Comparison of ENCODE assay signal across 10 cellular contexts in genomic region chr1:41474490-41475271, GRCh38. TPM values are rescaled to one million over a fixed set of nuclear protein-coding genes. Genes with fewer than 3 reads are reported as not detected.
DNase-seq lines count a peak whose midpoint lies in the region; ATAC-seq and TF ChIP-seq lines count a peak whose summit lies in the region.
"Had no signal": no experiment of that assay in that cellular context is flagged by ENCODE, and none has a peak within 500 bp of the region (broad histone marks: within the 10 kb centered on the region; RNA-seq: fewer than 3 reads in every experiment).

No MANE protein-coding gene starts in this region.

- peak overlapping the region; percentile 31 for H3K27ac ChIP-seq in lower lobe of right lung
- peak overlapping the region; percentile 72 for H3K27ac ChIP-seq in suprapubic skin

- no peak for TF ChIP-seq EP300 in suprapubic skin (IDR thresholded peaks at IDR 0.05)

- no peaks in the 10 kb centered on the region for H3K27me3 ChIP-seq in lower lobe of right lung (ENCODE audit: low read depth)
- no peaks in the 10 kb centered on the region for H3K27me3 ChIP-seq in suprapubic skin

- H3K9me3 Mint-ChIP-seq in activated CD8-positive, alpha-beta memory T cell treated with anti-CD3 and anti-CD28 coated beads, Interleukin-2, amount 10 ng/mL, durations not matched to agents 7 days and 5 days (ENCODE audit: low read depth), result no peaks in the 10 kb centered on the region
- H3K9me3 Mint-ChIP-seq in activated T-helper 1 cell treated with anti-CD3 and anti-CD28 coated beads, Interleukin-12 subunit alpha, Interleukin-12 subunit beta, Interleukin-2, Interleukin-4 antibody, amounts not matched to agents 30 ng/mL and 10 ng/mL and 1 ng/mL, durations not matched to agents 14 hours and 24 hours and 36 hours, result no peaks in the 10 kb centered on the region

- peaks cover 10% of the 10 kb centered on the region for H3K27me3 Mint-ChIP-seq in activated CD8-positive, alpha-beta memory T cell treated with anti-CD3 and anti-CD28 coated beads, Interleukin-2, amount 10 ng/mL, durations not matched to agents 7 days and 5 days
- H3K27me3 Mint-ChIP-seq in activated T-helper 1 cell treated with anti-CD3 and anti-CD28 coated beads, Interleukin-12 subunit alpha, Interleukin-12 subunit beta, Interleukin-2, Interleukin-4 antibody, amounts not matched to agents 30 ng/mL and 10 ng/mL and 1 ng/mL, durations not matched to agents 14 hours and 24 hours and 36 hours (ENCODE audit: insufficient read depth), result peaks cover 10% of the 10 kb centered on the region

- H3K36me3 Mint-ChIP-seq in activated CD8-positive, alpha-beta memory T cell treated with anti-CD3 and anti-CD28 coated beads, Interleukin-2, amount 10 ng/mL, durations not matched to agents 7 days and 5 days, result no peaks in the 10 kb centered on the region
- H3K36me3 Mint-ChIP-seq in activated T-helper 1 cell treated with anti-CD3 and anti-CD28 coated beads, Interleukin-12 subunit alpha, Interleukin-12 subunit beta, Interleukin-2, Interleukin-4 antibody, amounts not matched to agents 30 ng/mL and 10 ng/mL and 1 ng/mL, durations not matched to agents 14 hours and 24 hours and 36 hours (ENCODE audit: low read depth), result no peaks in the 10 kb centered on the region

- H3K4me1 Mint-ChIP-seq in activated CD8-positive, alpha-beta memory T cell treated with anti-CD3 and anti-CD28 coated beads, Interleukin-2, amount 10 ng/mL, durations not matched to agents 7 days and 5 days, result no peaks in the 10 kb centered on the region
- H3K4me1 Mint-ChIP-seq in activated T-helper 1 cell treated with anti-CD3 and anti-CD28 coated beads, Interleukin-12 subunit alpha, Interleukin-12 subunit beta, Interleukin-2, Interleukin-4 antibody, amounts not matched to agents 30 ng/mL and 10 ng/mL and 1 ng/mL, durations not matched to agents 14 hours and 24 hours and 36 hours (ENCODE audit: low read depth), result no peaks in the 10 kb centered on the region

- CTCF ChIA-PET in activated CD8-positive, alpha-beta memory T cell treated with anti-CD3 and anti-CD28 coated beads, Interleukin-2, amount 10 ng/mL, durations not matched to agents 7 days and 5 days (lab: Charles Lee), result interaction anchor here (1.6 kb wide), 1 partner anchor 39 kb away, joined by 4 read pairs; no protein-coding TSS in a partner anchor

- H3K4me1 ChIP-seq in lower lobe of right lung, result peaks cover 50% of the 10 kb centered on the region
- H3K4me1 ChIP-seq in suprapubic skin, result peaks cover 50% of the 10 kb centered on the region

- DNase-seq in NCI-H1105 treated with DMSO at 0.1 percent for 48 hours (lab: John Stamatoyannopoulos, UW) (peak; percentile 77), cerebellar cortex (ENCODE audit: low spot score) (peak; percentile 77), lower lobe of right lung (peak; percentile 66), suprapubic skin (ENCODE audit: low spot score in 2 of 2) (peak in 1 of 2 donors; percentile 63), AML-193 (lab: John Stamatoyannopoulos, UW) (no peak)
- DNase-seq in activated CD8-positive, alpha-beta memory T cell treated with anti-CD3 and anti-CD28 coated beads, Interleukin-2, amount 10 ng/mL, durations not matched to agents 7 days and 5 days, result no peak
- DNase-seq in activated T-helper 1 cell treated with anti-CD3 and anti-CD28 coated beads, Interleukin-12 subunit alpha, Interleukin-12 subunit beta, Interleukin-2, Interleukin-4 antibody, amounts not matched to agents 30 ng/mL and 10 ng/mL and 1 ng/mL, durations not matched to agents 14 hours and 24 hours and 36 hours (ENCODE audit: low spot score), result no peak
- DNase-seq: NCI-H187 treated with DMSO at 0.1 percent for 48 hours, small intestine had no signal

- TF ChIP-seq CTCF in lower lobe of right lung (IDR thresholded peaks at IDR 0.05) (no peak), suprapubic skin (IDR thresholded peaks at IDR 0.05) (no peak)

- WGBS in suprapubic skin, result 26% methylated on average over 7 of the region's 17 CpGs

- no peak overlapping the region for H3K27ac Mint-ChIP-seq in activated CD8-positive, alpha-beta memory T cell treated with anti-CD3 and anti-CD28 coated beads, Interleukin-2, amount 10 ng/mL, durations not matched to agents 7 days and 5 days
- no peak overlapping the region for H3K27ac Mint-ChIP-seq in activated T-helper 1 cell treated with anti-CD3 and anti-CD28 coated beads, Interleukin-12 subunit alpha, Interleukin-12 subunit beta, Interleukin-2, Interleukin-4 antibody, amounts not matched to agents 30 ng/mL and 10 ng/mL and 1 ng/mL, durations not matched to agents 14 hours and 24 hours and 36 hours

- ATAC-seq in lower lobe of right lung (peak; percentile 65 to 80), GM18868 (IDR thresholded peaks at IDR 0.05; ENCODE audit: unreplicated experiment) (no peak)
- no peak for ATAC-seq in activated CD8-positive, alpha-beta memory T cell treated with anti-CD3 and anti-CD28 coated beads, Interleukin-2, amount 10 ng/mL, durations not matched to agents 7 days and 5 days

- H3K9me3 ChIP-seq in lower lobe of right lung, result no peaks in the 10 kb centered on the region
- no peaks in the 10 kb centered on the region for H3K9me3 ChIP-seq in suprapubic skin

- H3K4me3 ChIP-seq in lower lobe of right lung (no peak overlapping the region), suprapubic skin (no peak overlapping the region)

- TF ChIP-seq POLR2A in suprapubic skin (IDR thresholded peaks at IDR 0.05), result no peak

- intact Hi-C loops in lower lobe of right lung (cut with DNase I), result no loop called here
- intact Hi-C loops in activated T-helper 1 cell treated with anti-CD3 and anti-CD28 coated beads, Interleukin-12 subunit alpha, Interleukin-12 subunit beta, Interleukin-2, Interleukin-4 antibody, amounts not matched to agents 30 ng/mL and 10 ng/mL and 1 ng/mL, durations not matched to agents 14 hours and 24 hours and 36 hours (cut with micrococcal nuclease), result no loop called here

- H3K36me3 ChIP-seq in lower lobe of right lung (no peaks in the 10 kb centered on the region), suprapubic skin (no peaks in the 10 kb centered on the region)

- H3K4me3 Mint-ChIP-seq in activated CD8-positive, alpha-beta memory T cell treated with anti-CD3 and anti-CD28 coated beads, Interleukin-2, amount 10 ng/mL, durations not matched to agents 7 days and 5 days, result no peak overlapping the region
- H3K4me3 Mint-ChIP-seq in activated T-helper 1 cell treated with anti-CD3 and anti-CD28 coated beads, Interleukin-12 subunit alpha, Interleukin-12 subunit beta, Interleukin-2, Interleukin-4 antibody, amounts not matched to agents 30 ng/mL and 10 ng/mL and 1 ng/mL, durations not matched to agents 14 hours and 24 hours and 36 hours, result no peak overlapping the region

RNA-seq across cellular contexts. Expression of gene EDN2, which starts 9.8 kb away (rescaled TPM):
- total RNA-seq in lower lobe of right lung (2.1 TPM), suprapubic skin (10 to 100 TPM in 1 of 4 donors, 1 to 10 TPM in 3; 2.3 to 10.2 (median 8.3) TPM)
- total RNA-seq in activated CD8-positive, alpha-beta memory T cell treated with anti-CD3 and anti-CD28 coated beads, Interleukin-2, amount 10 ng/mL, durations not matched to agents 7 days and 5 days, result not detected
- total RNA-seq in activated T-helper 1 cell treated with anti-CD3 and anti-CD28 coated beads, Interleukin-12 subunit alpha, Interleukin-12 subunit beta, Interleukin-2, Interleukin-4 antibody, amounts not matched to agents 30 ng/mL and 10 ng/mL and 1 ng/mL, durations not matched to agents 14 hours and 24 hours and 36 hours, result not detected in 2 replicates

Comparison
In these comparisons a context has a peak if more than half of its experiments do, and no peak if none do; other contexts are left out.
1. DNase-seq: peak in NCI-H1105 treated with DMSO at 0.1 percent for 48 hours (single experiment), cerebellar cortex (single experiment) and lower lobe of right lung (single experiment); none in activated CD8-positive, alpha-beta memory T cell treated with anti-CD3 and anti-CD28 coated beads, Interleukin-2, amount 10 ng/mL, durations not matched to agents 7 days and 5 days (single experiment), AML-193 (0 of 2) and activated T-helper 1 cell treated with anti-CD3 and anti-CD28 coated beads, Interleukin-12 subunit alpha, Interleukin-12 subunit beta, Interleukin-2, Interleukin-4 antibody, amounts not matched to agents 30 ng/mL and 10 ng/mL and 1 ng/mL, durations not matched to agents 14 hours and 24 hours and 36 hours (single experiment).
2. ATAC-seq: peak in lower lobe of right lung (2 of 2); none in activated CD8-positive, alpha-beta memory T cell treated with anti-CD3 and anti-CD28 coated beads, Interleukin-2, amount 10 ng/mL, durations not matched to agents 7 days and 5 days (single experiment) and GM18868 (single experiment).